8 cellular contexts compared by ENCODE assay signal in the genomic region with DNA sequence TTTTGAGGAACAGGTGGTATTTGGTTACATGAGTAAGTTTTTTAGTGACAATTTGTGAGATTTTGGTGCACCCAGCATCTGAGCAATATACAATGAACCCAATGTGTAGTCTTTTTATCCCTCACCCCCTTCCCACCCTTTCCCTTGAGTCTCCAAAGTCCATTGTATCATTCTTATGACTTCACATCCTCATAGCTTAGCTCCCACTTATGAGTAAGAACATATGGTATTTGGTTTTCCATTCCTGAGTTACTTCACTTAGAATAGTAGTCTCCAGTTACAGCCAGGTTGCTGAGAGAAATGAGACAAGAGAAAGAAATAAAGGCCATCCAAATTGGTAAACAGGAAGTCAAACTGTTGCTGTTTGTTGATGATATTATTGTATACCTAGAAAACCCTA.
DNase-seq lines count a peak whose midpoint lies in the region; ATAC-seq and TF ChIP-seq lines count a peak whose summit lies in the region.
"Not testable (repeated sequence)": the region's sequence is repeated elsewhere in the genome, so short reads cannot be mapped to it uniquely, and the experiment has no call there.

No MANE protein-coding gene starts in this region.

- not testable (repeated sequence) for H3K4me3 ChIP-seq in fibroblast of villous mesenchyme (ENCODE audit: low read depth, low read length); skeletal muscle cell (ENCODE audit: low read depth, low read length)

- TF ChIP-seq CTCF in fibroblast of villous mesenchyme (IDR thresholded peaks at IDR 0.05; ENCODE audit: insufficient read depth, low read depth, low read length): not testable (repeated sequence)

- in situ Hi-C loops in ACHN (cut with HindIII; ENCODE audit: low pct_ligation_motif_present, low pct_unique_long_range_greater_than_20kb, low sequenced_read_pairs): not testable (repeated sequence)

- ATAC-seq in SK-N-SH treated with all-trans-retinoic acid at 6 μM for 48 hours: peak; percentile 28; the same call in 1 of the 3 replicates

- DNase-seq in ACHN: peak; percentile 22
- peak; percentile 0 for DNase-seq in ELR (ENCODE audit: low read depth)
- peak; percentile 27 for DNase-seq in M059J (ENCODE audit: low read depth)
- peak; percentile 23 for DNase-seq in dedifferentiated amniotic fluid mesenchymal stem cell (ENCODE audit: extremely low spot score)
- peak; percentile 3 for DNase-seq in fibroblast of villous mesenchyme (ENCODE audit: low read depth)
- peak; percentile 83 for DNase-seq in kidney tubule cell (ENCODE audit: low spot score)
- DNase-seq in skeletal muscle cell (ENCODE audit: low read depth): peak; percentile 25

Comparison
In these comparisons a context has a peak if more than half of its experiments do, and no peak if none do; other contexts are left out.
1. DNase-seq: peak in every context shown above with its lines; median percentile 83 in kidney tubule cell; 27 in M059J; 25 in skeletal muscle cell; 23 in dedifferentiated amniotic fluid mesenchymal stem cell; 22 in ACHN; 3 in fibroblast of villous mesenchyme; 0 in ELR.